In the genomic region with DNA sequence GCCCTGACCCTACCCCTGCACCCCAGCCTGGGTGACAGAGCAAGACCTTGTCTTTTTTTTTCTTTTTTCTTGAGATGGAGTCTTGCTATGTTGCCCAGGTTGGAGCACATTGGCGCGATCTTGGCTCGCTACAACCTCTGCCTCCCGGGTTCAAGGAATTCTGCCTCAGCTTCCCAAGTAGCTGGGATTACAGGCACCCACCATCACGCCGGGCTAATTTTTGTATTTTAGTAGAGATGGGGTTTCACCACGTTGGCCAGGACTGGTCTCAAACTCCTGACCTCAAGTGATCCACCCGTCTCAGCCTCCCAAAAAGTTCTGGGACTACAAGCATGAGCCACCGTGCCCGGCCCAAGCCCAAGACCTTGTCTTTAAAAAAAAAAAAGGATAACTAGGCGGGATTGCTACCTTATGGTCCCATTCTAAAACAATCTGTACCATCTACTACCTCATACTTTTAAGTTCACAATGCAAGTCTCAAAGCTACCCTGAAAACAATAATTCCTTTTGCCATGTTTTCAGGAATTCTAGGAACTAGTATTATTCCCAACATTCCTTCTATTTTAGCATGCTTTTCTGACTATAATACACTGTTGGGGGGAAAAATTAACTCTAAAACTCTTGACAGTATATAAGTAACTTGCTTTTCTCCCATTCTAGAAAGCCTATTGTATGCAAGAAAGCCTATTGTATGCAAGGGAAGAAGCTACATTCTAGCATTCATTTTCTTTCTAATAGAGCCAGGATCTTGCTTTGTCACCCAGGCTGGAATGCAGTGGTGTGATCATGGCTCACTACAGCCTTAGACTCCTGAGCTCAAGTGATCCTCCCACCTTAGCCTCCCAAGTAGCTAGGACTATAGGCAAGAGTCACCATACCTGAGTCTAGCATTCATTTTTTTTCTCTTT, we compare ENCODE assay signal across 10 cellular contexts. TPM values are rescaled to one million over a fixed set of nuclear protein-coding genes. Genes with fewer than 3 reads are reported as not detected.
DNase-seq lines count a peak whose midpoint lies in the region; ATAC-seq and TF ChIP-seq lines count a peak whose summit lies in the region.
"Had no signal": no experiment of that assay in that cellular context is flagged by ENCODE, and none has a peak within 500 bp of the region (broad histone marks: within the 10 kb centered on the region; RNA-seq: fewer than 3 reads in every experiment).

No MANE protein-coding gene starts in this region.

- no peak for DNase-seq in CD4-positive, alpha-beta memory T cell
- DNase-seq in HFFc6: peak; percentile 24
- no peak for DNase-seq in activated naive CD8-positive, alpha-beta T cell treated with anti-CD3 and anti-CD28 coated beads, Interleukin-2, amount 10 ng/mL, durations not matched to agents 7 days and 5 days
- no peak for DNase-seq in naive thymus-derived CD8-positive, alpha-beta T cell
- DNase-seq in NCI-H1048 (lab: John Stamatoyannopoulos, UW): no peak
- no peak for DNase-seq in gastrocnemius medialis
- no peak for DNase-seq in hippocampal formation (lab: John Stamatoyannopoulos, UW)
- DNase-seq: activated B cell treated with CpG ODN at 0.5 μM for 24 hours, ovary had no signal

- no peak for TF ChIP-seq POLR2A in gastrocnemius medialis (IDR thresholded peaks at IDR 0.05)

- TF ChIP-seq CTCF in HFFc6 (IDR thresholded peaks at IDR 0.05): no peak
- TF ChIP-seq CTCF in gastrocnemius medialis (IDR thresholded peaks at IDR 0.05 in 4 of 5, conservative IDR thresholded peaks at IDR 0.05 in 1 of 5): no peak

- CTCF ChIA-PET in CD4-positive, alpha-beta memory T cell (lab: Charles Lee; ENCODE audit: partially characterized antibody): interaction anchor here (0.7 to 23.1 kb wide), 9 partner anchors 10 to 245 kb away, joined by 3 to 865 read pairs (median 3); partner anchors contain the start of gene DHX16

- H3K36me3 ChIP-seq in CD4-positive, alpha-beta memory T cell (ENCODE audit: insufficient read depth, low read length): peaks cover 61% of the 10 kb centered on the region
- H3K36me3 ChIP-seq in gastrocnemius medialis: peaks cover 0 to 84% of the 10 kb centered on the region in 2 donors
- H3K36me3 ChIP-seq: ovary had no signal

- no peak for ATAC-seq in activated naive CD8-positive, alpha-beta T cell treated with anti-CD3 and anti-CD28 coated beads, Interleukin-2, amount 10 ng/mL, durations not matched to agents 7 days and 5 days (ENCODE audit: low read depth)
- no peak for ATAC-seq in naive thymus-derived CD8-positive, alpha-beta T cell
- ATAC-seq in GM18870 (IDR thresholded peaks at IDR 0.05; ENCODE audit: unreplicated experiment) (no peak), gastrocnemius medialis (no peak)

- peaks cover 58% of the 10 kb centered on the region for H3K4me1 ChIP-seq in CD4-positive, alpha-beta memory T cell (ENCODE audit: insufficient read depth, low read length)
- H3K4me1 ChIP-seq in gastrocnemius medialis: peaks cover 8 to 17% of the 10 kb centered on the region in 2 donors

- H3K27ac Mint-ChIP-seq in CD4-positive, alpha-beta memory T cell: peak overlapping the region in 6 of 7 donors; percentile 17 to 72 (median 67)
- peak overlapping the region; percentile 72 for H3K27ac Mint-ChIP-seq in HFFc6
- peak overlapping the region; percentile 64 for H3K27ac Mint-ChIP-seq in activated naive CD8-positive, alpha-beta T cell treated with anti-CD3 and anti-CD28 coated beads, Interleukin-2, amount 10 ng/mL, durations not matched to agents 7 days and 5 days
- peak overlapping the region in 8 of 10 donors; percentile 52 to 84 (median 70) for H3K27ac Mint-ChIP-seq in naive thymus-derived CD8-positive, alpha-beta T cell

- no peaks in the 10 kb centered on the region for H3K9me3 ChIP-seq in CD4-positive, alpha-beta memory T cell (ENCODE audit: control insufficient read depth in 1 of 2, low read length in 2 of 2)
- no peaks in the 10 kb centered on the region for H3K9me3 ChIP-seq in gastrocnemius medialis
- H3K9me3 ChIP-seq: ovary had no signal

- H3K4me3 ChIP-seq in CD4-positive, alpha-beta memory T cell (ENCODE audit: low read length in 2 of 2): no peak overlapping the region
- H3K4me3 ChIP-seq in gastrocnemius medialis: no peak overlapping the region
- H3K4me3 ChIP-seq: ovary had no signal

- intact Hi-C loops in CD4-positive, alpha-beta memory T cell (cut with micrococcal nuclease): no loop called here
- intact Hi-C loops in gastrocnemius medialis (cut with DNase I; ENCODE audit: low total_unique reads): no loop called here

- H3K27ac ChIP-seq in CD4-positive, alpha-beta memory T cell (ENCODE audit: low read depth, low read length): no peak overlapping the region
- peak overlapping the region in 1 of 4 donors; percentile 43 for H3K27ac ChIP-seq in gastrocnemius medialis
- H3K27ac ChIP-seq: ovary had no signal

- in situ Hi-C loops in gastrocnemius medialis (cut with MboI; ENCODE audit: low sequenced_read_pairs in 4 of 4): loop anchor here in 1 of 4 donors (25.0 kb wide), 1 partner anchor 161 kb away; the partner anchor contains the start of gene DDR1

- H3K4me3 Mint-ChIP-seq in CD4-positive, alpha-beta memory T cell: no peak overlapping the region
- no peak overlapping the region; the same call in 1 of the 2 replicates for H3K4me3 Mint-ChIP-seq in HFFc6
- H3K4me3 Mint-ChIP-seq in activated naive CD8-positive, alpha-beta T cell treated with anti-CD3 and anti-CD28 coated beads, Interleukin-2, amount 10 ng/mL, durations not matched to agents 7 days and 5 days: no peak overlapping the region
- no peak overlapping the region for H3K4me3 Mint-ChIP-seq in naive thymus-derived CD8-positive, alpha-beta T cell
- H3K4me3 Mint-ChIP-seq: activated B cell treated with CpG ODN at 0.5 μM for 24 hours had no signal

- no peaks in the 10 kb centered on the region for H3K27me3 ChIP-seq in CD4-positive, alpha-beta memory T cell (ENCODE audit: insufficient read depth, low read length)
- no peaks in the 10 kb centered on the region for H3K27me3 ChIP-seq in gastrocnemius medialis
- H3K27me3 ChIP-seq: ovary had no signal

- H3K4me1 Mint-ChIP-seq in CD4-positive, alpha-beta memory T cell: peaks cover 20 to 59% (median 45%) of the 10 kb centered on the region in 4 donors
- H3K4me1 Mint-ChIP-seq in HFFc6 (ENCODE audit: low read depth): peaks cover 56% of the 10 kb centered on the region
- H3K4me1 Mint-ChIP-seq in activated naive CD8-positive, alpha-beta T cell treated with anti-CD3 and anti-CD28 coated beads, Interleukin-2, amount 10 ng/mL, durations not matched to agents 7 days and 5 days: peaks cover 50% of the 10 kb centered on the region
- H3K4me1 Mint-ChIP-seq in naive thymus-derived CD8-positive, alpha-beta T cell: peaks cover 27 to 67% (median 57%) of the 10 kb centered on the region in 4 donors

- POLR2A ChIA-PET in CD4-positive, alpha-beta memory T cell (lab: Charles Lee; ENCODE audit: partially characterized antibody): interaction anchor here (0.6 to 47.0 kb wide), 10 partner anchors 9 to 472 kb away, joined by 3 to 1474 read pairs (median 4); partner anchors contain the start of genes DHX16, MDC1, MRPS18B and NRM
- POLR2A ChIA-PET in activated naive CD8-positive, alpha-beta T cell treated with anti-CD3 and anti-CD28 coated beads, Interleukin-2, amount 10 ng/mL, durations not matched to agents 7 days and 5 days (lab: Charles Lee): interaction anchor here (0.6 to 11.0 kb wide), 10 partner anchors 11 to 243 kb away, joined by 3 to 512 read pairs (median 3); partner anchors contain the start of gene DHX16
- POLR2A ChIA-PET in naive thymus-derived CD8-positive, alpha-beta T cell (lab: Charles Lee): interaction anchor here (0.6 to 6.6 kb wide), 7 partner anchors 14 to 210 kb away, joined by 3 to 51 read pairs (median 3); partner anchors contain the start of gene DHX16

- H3K9me3 Mint-ChIP-seq in CD4-positive, alpha-beta memory T cell: peaks cover 0 to 4% (median 0%) of the 10 kb centered on the region in 8 donors
- no peaks in the 10 kb centered on the region for H3K9me3 Mint-ChIP-seq in HFFc6
- no peaks in the 10 kb centered on the region for H3K9me3 Mint-ChIP-seq in activated naive CD8-positive, alpha-beta T cell treated with anti-CD3 and anti-CD28 coated beads, Interleukin-2, amount 10 ng/mL, durations not matched to agents 7 days and 5 days
- H3K9me3 Mint-ChIP-seq in naive thymus-derived CD8-positive, alpha-beta T cell: no peaks in the 10 kb centered on the region
- H3K9me3 Mint-ChIP-seq: activated B cell treated with CpG ODN at 0.5 μM for 24 hours had no signal

- no peaks in the 10 kb centered on the region for H3K27me3 Mint-ChIP-seq in CD4-positive, alpha-beta memory T cell
- peaks cover 25% of the 10 kb centered on the region for H3K27me3 Mint-ChIP-seq in HFFc6 (ENCODE audit: insufficient read depth)
- H3K27me3 Mint-ChIP-seq in activated naive CD8-positive, alpha-beta T cell treated with anti-CD3 and anti-CD28 coated beads, Interleukin-2, amount 10 ng/mL, durations not matched to agents 7 days and 5 days: no peaks in the 10 kb centered on the region
- H3K27me3 Mint-ChIP-seq in naive thymus-derived CD8-positive, alpha-beta T cell: no peaks in the 10 kb centered on the region
- H3K27me3 Mint-ChIP-seq: activated B cell treated with CpG ODN at 0.5 μM for 24 hours had no signal

- H3K36me3 Mint-ChIP-seq in CD4-positive, alpha-beta memory T cell: peaks cover 32 to 58% of the 10 kb centered on the region in 2 donors
- peaks cover 36% of the 10 kb centered on the region for H3K36me3 Mint-ChIP-seq in HFFc6 (ENCODE audit: low read depth)
- H3K36me3 Mint-ChIP-seq in activated naive CD8-positive, alpha-beta T cell treated with anti-CD3 and anti-CD28 coated beads, Interleukin-2, amount 10 ng/mL, durations not matched to agents 7 days and 5 days: peaks cover 58% of the 10 kb centered on the region
- H3K36me3 Mint-ChIP-seq in naive thymus-derived CD8-positive, alpha-beta T cell: peaks cover 0 to 58% (median 15%) of the 10 kb centered on the region in 3 donors

RNA-seq across cellular contexts. Expression of gene TUBB, which starts 6.6 kb away (rescaled TPM):
- 100 to 1,000 TPM; 285 to 300 TPM for total RNA-seq in CD4-positive, alpha-beta memory T cell
- 100 to 1,000 TPM in 1 of 2 donors, 10 to 100 TPM in 1; 74.8 to 142 TPM for polyA plus RNA-seq in CD4-positive, alpha-beta memory T cell
- 1,000 to 10,000 TPM; 1,052 to 1,712 (median 1,589) TPM for total RNA-seq in HFFc6 (2021; fragmentation: NEBNext Ultra II Directional; extraction: Animal tissue kit (Norgen Biotek cat#: 25700))
- total RNA-seq in activated naive CD8-positive, alpha-beta T cell treated with anti-CD3 and anti-CD28 coated beads, Interleukin-2, amount 10 ng/mL, durations not matched to agents 7 days and 5 days: 1,000 to 10,000 TPM; 1,168 to 1,207 TPM
- 100 to 1,000 TPM; 171 to 187 TPM for total RNA-seq in naive thymus-derived CD8-positive, alpha-beta T cell
- 100 to 1,000 TPM in 1 of 3 donors, 10 to 100 TPM in 2; 79.2 to 116 (median 83.3) TPM for polyA plus RNA-seq in naive thymus-derived CD8-positive, alpha-beta T cell
- 100 to 1,000 TPM in 3 of 4 donors, 10 to 100 TPM in 1; 79.7 to 294 (median 193) TPM for total RNA-seq in gastrocnemius medialis

RNA-seq across cellular contexts. Expression of gene MDC1, which starts 9.7 kb away (rescaled TPM):
- total RNA-seq in CD4-positive, alpha-beta memory T cell: 10 to 100 TPM; 60.7 to 73.5 TPM
- 1 to 10 TPM in 1 of 2 donors, not detected in 1; 9.8 TPM for polyA plus RNA-seq in CD4-positive, alpha-beta memory T cell
- 10 to 100 TPM; 18.4 to 31.9 (median 28.1) TPM for total RNA-seq in HFFc6 (2021; fragmentation: NEBNext Ultra II Directional; extraction: Animal tissue kit (Norgen Biotek cat#: 25700))
- 10 to 100 TPM; 50.2 to 52.2 TPM for total RNA-seq in activated naive CD8-positive, alpha-beta T cell treated with anti-CD3 and anti-CD28 coated beads, Interleukin-2, amount 10 ng/mL, durations not matched to agents 7 days and 5 days
- 10 to 100 TPM; 50.8 to 54.9 TPM for total RNA-seq in naive thymus-derived CD8-positive, alpha-beta T cell
- 1 to 10 TPM; 1.3 to 6.3 (median 2.8) TPM for polyA plus RNA-seq in naive thymus-derived CD8-positive, alpha-beta T cell
- 1 to 10 TPM; 3.6 to 8.9 (median 6.2) TPM for total RNA-seq in gastrocnemius medialis

RNA-seq across cellular contexts. Expression of gene FLOT1, which starts 15.7 kb away (rescaled TPM):
- total RNA-seq in CD4-positive, alpha-beta memory T cell: 10 to 100 TPM; 75.3 to 78.5 TPM
- 10 to 100 TPM; 74.6 to 82.1 TPM for polyA plus RNA-seq in CD4-positive, alpha-beta memory T cell
- total RNA-seq in HFFc6 (2021; fragmentation: NEBNext Ultra II Directional; extraction: Animal tissue kit (Norgen Biotek cat#: 25700)): 100 to 1,000 TPM; 218 to 286 (median 236) TPM
- 100 to 1,000 TPM; 261 to 271 TPM for total RNA-seq in activated naive CD8-positive, alpha-beta T cell treated with anti-CD3 and anti-CD28 coated beads, Interleukin-2, amount 10 ng/mL, durations not matched to agents 7 days and 5 days
- 10 to 100 TPM; 74.1 to 79.8 TPM for total RNA-seq in naive thymus-derived CD8-positive, alpha-beta T cell
- polyA plus RNA-seq in naive thymus-derived CD8-positive, alpha-beta T cell: 10 to 100 TPM; 76.0 to 98.4 (median 78.4) TPM
- 100 to 1,000 TPM in 3 of 4 donors, 10 to 100 TPM in 1; 96.9 to 127 (median 117) TPM for total RNA-seq in gastrocnemius medialis

RNA-seq across cellular contexts. Expression of gene IER3, which starts 17.6 kb away (rescaled TPM):
- total RNA-seq in CD4-positive, alpha-beta memory T cell: 10 to 100 TPM; 11.3 to 11.4 TPM
- under 1 TPM; 0.77 to 0.83 TPM for polyA plus RNA-seq in CD4-positive, alpha-beta memory T cell
- 10 to 100 TPM; 38.1 to 62.4 (median 60.2) TPM for total RNA-seq in HFFc6 (2021; fragmentation: NEBNext Ultra II Directional; extraction: Animal tissue kit (Norgen Biotek cat#: 25700))
- 10 to 100 TPM; 49.1 to 52.7 TPM for total RNA-seq in activated naive CD8-positive, alpha-beta T cell treated with anti-CD3 and anti-CD28 coated beads, Interleukin-2, amount 10 ng/mL, durations not matched to agents 7 days and 5 days
- 10 to 100 TPM; 16.0 to 17.0 TPM for total RNA-seq in naive thymus-derived CD8-positive, alpha-beta T cell
- 1 to 10 TPM in 2 of 3 donors, under 1 TPM in 1; 0.58 to 1.8 (median 1.5) TPM for polyA plus RNA-seq in naive thymus-derived CD8-positive, alpha-beta T cell
- 1 to 10 TPM in 3 of 4 donors, under 1 TPM in 1; 0.24 to 2.0 (median 1.4) TPM for total RNA-seq in gastrocnemius medialis

RNA-seq across cellular contexts. Expression of gene NRM, which starts 36.0 kb away (rescaled TPM):
- 1 to 10 TPM; 6.4 to 6.6 TPM for total RNA-seq in CD4-positive, alpha-beta memory T cell
- polyA plus RNA-seq in CD4-positive, alpha-beta memory T cell: 10 to 100 TPM in 1 of 2 donors, 1 to 10 TPM in 1; 9.1 to 15.8 TPM
- total RNA-seq in HFFc6 (2021; fragmentation: NEBNext Ultra II Directional; extraction: Animal tissue kit (Norgen Biotek cat#: 25700)): 10 to 100 TPM; 16.3 to 35.1 (median 31.1) TPM
- 10 to 100 TPM; 33.1 to 33.9 TPM for total RNA-seq in activated naive CD8-positive, alpha-beta T cell treated with anti-CD3 and anti-CD28 coated beads, Interleukin-2, amount 10 ng/mL, durations not matched to agents 7 days and 5 days
- total RNA-seq in naive thymus-derived CD8-positive, alpha-beta T cell: 1 to 10 TPM; 2.4 TPM
- polyA plus RNA-seq in naive thymus-derived CD8-positive, alpha-beta T cell: 1 to 10 TPM; 3.7 to 5.4 (median 5.4) TPM
- total RNA-seq in gastrocnemius medialis: 1 to 10 TPM in 3 of 4 donors, under 1 TPM in 1; 0.32 to 2.0 (median 1.4) TPM
